In genomic region chr13:48976677-48977625, GRCh38 we compare ENCODE assay signal across 8 cellular contexts. TPM values are rescaled to one million over a fixed set of nuclear protein-coding genes. Genes with fewer than 3 reads are reported as not detected.
DNase-seq lines count a peak whose midpoint lies in the region; ATAC-seq lines count a peak whose summit lies in the region.

No MANE protein-coding gene starts in this region.

- H3K9me3 Mint-ChIP-seq in activated naive CD8-positive, alpha-beta T cell treated with anti-CD3 and anti-CD28 coated beads, Interleukin-2, amount 10 ng/mL, durations not matched to agents 7 days and 5 days = peaks cover 20% of the 10 kb centered on the region

- H3K27me3 ChIP-seq in MG63 (no peaks in the 10 kb centered on the region), right cardiac atrium (ENCODE audit: control insufficient read depth, insufficient read depth) (no peaks in the 10 kb centered on the region)

- H3K4me3 Mint-ChIP-seq in activated naive CD8-positive, alpha-beta T cell treated with anti-CD3 and anti-CD28 coated beads, Interleukin-2, amount 10 ng/mL, durations not matched to agents 7 days and 5 days = peak overlapping the region; percentile 92

- H3K9me3 ChIP-seq in MG63 (peaks cover 12% of the 10 kb centered on the region), right cardiac atrium (ENCODE audit: control insufficient read depth, low read length) (no peaks in the 10 kb centered on the region)

- peaks cover 33% of the 10 kb centered on the region for H3K4me1 Mint-ChIP-seq in activated naive CD8-positive, alpha-beta T cell treated with anti-CD3 and anti-CD28 coated beads, Interleukin-2, amount 10 ng/mL, durations not matched to agents 7 days and 5 days

- H3K4me3 ChIP-seq in MG63 (peak overlapping the region; percentile 79), right cardiac atrium (ENCODE audit: low read length) (peak overlapping the region; percentile 93)

- no peaks in the 10 kb centered on the region for H3K36me3 ChIP-seq in MG63

- no peaks in the 10 kb centered on the region for H3K4me1 ChIP-seq in right cardiac atrium (ENCODE audit: control insufficient read depth, insufficient read depth, low read length)

- POLR2A ChIA-PET in activated naive CD8-positive, alpha-beta T cell treated with anti-CD3 and anti-CD28 coated beads, Interleukin-2, amount 10 ng/mL, durations not matched to agents 7 days and 5 days (lab: Charles Lee) = interaction anchor here (0.8 to 2.2 kb wide), 13 partner anchors 11 to 468 kb away, joined by 3 to 12 read pairs (median 6); partner anchors contain the start of genes CAB39L, MLNR and SETDB2

- ATAC-seq in GM19467 (IDR thresholded peaks at IDR 0.05; ENCODE audit: unreplicated experiment) (peak; percentile 16), right cardiac atrium (no peak), sciatic nerve (no peak)
- peak; percentile 15 for ATAC-seq in activated naive CD8-positive, alpha-beta T cell treated with anti-CD3 and anti-CD28 coated beads, Interleukin-2, amount 10 ng/mL, durations not matched to agents 7 days and 5 days (ENCODE audit: low read depth)

- intact Hi-C loops in right cardiac atrium (cut with DNase I) = no loop called here
- intact Hi-C loops in sciatic nerve (cut with DNase I) = no loop called here

- H3K36me3 Mint-ChIP-seq in activated naive CD8-positive, alpha-beta T cell treated with anti-CD3 and anti-CD28 coated beads, Interleukin-2, amount 10 ng/mL, durations not matched to agents 7 days and 5 days = peaks cover 34% of the 10 kb centered on the region

- peak; percentile 59 for DNase-seq in DMS 273 (lab: John Stamatoyannopoulos, UW; ENCODE audit: unreplicated experiment)
- no peak for DNase-seq in MG63
- no peak for DNase-seq in activated naive CD8-positive, alpha-beta T cell treated with anti-CD3 and anti-CD28 coated beads, Interleukin-2, amount 10 ng/mL, durations not matched to agents 7 days and 5 days
- DNase-seq in right cardiac atrium = no peak
- DNase-seq in renal cortical epithelial cell (ENCODE audit: low read depth) = peak; percentile 68
- DNase-seq in sciatic nerve (ENCODE audit: low spot score) = no peak
- DNase-seq in AG20443 (ENCODE audit: low spot score) = no peak

- WGBS in right cardiac atrium = 2% methylated on average over 30 of the region's 30 CpGs

- peak overlapping the region; percentile 87 for H3K27ac ChIP-seq in right cardiac atrium (ENCODE audit: low read length)

- no peaks in the 10 kb centered on the region for H3K27me3 Mint-ChIP-seq in activated naive CD8-positive, alpha-beta T cell treated with anti-CD3 and anti-CD28 coated beads, Interleukin-2, amount 10 ng/mL, durations not matched to agents 7 days and 5 days

- peak overlapping the region; percentile 97 for H3K27ac Mint-ChIP-seq in activated naive CD8-positive, alpha-beta T cell treated with anti-CD3 and anti-CD28 coated beads, Interleukin-2, amount 10 ng/mL, durations not matched to agents 7 days and 5 days

RNA-seq across cellular contexts. Expression of gene FNDC3A, which starts 1.2 kb away (rescaled TPM):
- total RNA-seq in MG63 (2014; rRNA removed; shearing (Covaris generic); ENCODE audit: low replicate concordance) = 13.2 and 22.7 TPM in 2 replicates
- 10 to 100 TPM; 30.3 to 31.8 TPM for total RNA-seq in activated naive CD8-positive, alpha-beta T cell treated with anti-CD3 and anti-CD28 coated beads, Interleukin-2, amount 10 ng/mL, durations not matched to agents 7 days and 5 days
- total RNA-seq in right cardiac atrium = 10 to 100 TPM; 21.2 to 35.7 (median 25.1) TPM
- polyA plus RNA-seq in right cardiac atrium = 9.6 TPM
- 58.0 and 87.5 TPM in 2 replicates for total RNA-seq in renal cortical epithelial cell
- 60.0 TPM for total RNA-seq in sciatic nerve

Comparison
In these comparisons a context has a peak if more than half of its experiments do, and no peak if none do; other contexts are left out.
1. DNase-seq: peak in DMS 273 (single experiment) and renal cortical epithelial cell (single experiment); none in MG63 (single experiment), activated naive CD8-positive, alpha-beta T cell treated with anti-CD3 and anti-CD28 coated beads, Interleukin-2, amount 10 ng/mL, durations not matched to agents 7 days and 5 days (single experiment), right cardiac atrium (0 of 3), sciatic nerve (single experiment) and AG20443 (single experiment).
2. ATAC-seq: peak in GM19467 (single experiment) and activated naive CD8-positive, alpha-beta T cell treated with anti-CD3 and anti-CD28 coated beads, Interleukin-2, amount 10 ng/mL, durations not matched to agents 7 days and 5 days (single experiment); none in right cardiac atrium (0 of 2) and sciatic nerve (single experiment).